2 cellular contexts compared by ENCODE assay signal in the genomic region with DNA sequence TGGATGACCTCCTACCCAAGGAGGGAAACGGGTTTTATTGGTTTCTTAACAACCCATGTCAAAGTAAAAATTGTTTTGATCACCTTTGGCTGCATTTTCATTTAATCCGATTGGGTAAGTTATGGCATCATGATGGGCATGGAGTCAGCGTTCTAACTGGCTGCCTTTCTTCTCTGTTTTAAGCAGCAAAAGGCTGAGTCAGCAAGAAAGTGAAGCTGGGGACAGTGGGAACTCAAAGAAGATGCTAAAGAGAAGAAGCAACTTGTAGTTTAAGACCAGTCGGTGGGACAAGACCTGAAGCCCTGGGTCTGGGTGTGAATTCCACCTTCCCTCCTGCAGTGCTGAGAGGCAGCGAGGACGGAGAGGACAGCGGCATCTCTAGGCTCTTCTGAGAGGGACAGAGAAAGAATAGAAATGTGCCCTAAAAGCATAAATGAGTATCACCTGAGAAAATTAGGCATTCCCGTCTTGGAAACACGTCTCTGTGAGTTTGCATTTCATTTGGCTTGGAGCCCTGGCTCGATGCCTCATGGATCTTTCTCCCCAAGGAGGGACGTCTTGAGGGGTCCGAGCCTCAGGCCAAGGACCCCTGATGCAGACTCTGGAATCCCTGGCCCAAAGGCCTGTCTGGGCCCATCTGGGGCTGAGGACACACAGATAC.
TF ChIP-seq lines count a peak whose summit lies in the region.

No MANE protein-coding gene starts in this region.

TF ChIP-seq in HepG2, 621 proteins besides CTCF, POLR2A, EP300 and RAD21 (continued from another document):
- TF ChIP-seq, protein P1, sequence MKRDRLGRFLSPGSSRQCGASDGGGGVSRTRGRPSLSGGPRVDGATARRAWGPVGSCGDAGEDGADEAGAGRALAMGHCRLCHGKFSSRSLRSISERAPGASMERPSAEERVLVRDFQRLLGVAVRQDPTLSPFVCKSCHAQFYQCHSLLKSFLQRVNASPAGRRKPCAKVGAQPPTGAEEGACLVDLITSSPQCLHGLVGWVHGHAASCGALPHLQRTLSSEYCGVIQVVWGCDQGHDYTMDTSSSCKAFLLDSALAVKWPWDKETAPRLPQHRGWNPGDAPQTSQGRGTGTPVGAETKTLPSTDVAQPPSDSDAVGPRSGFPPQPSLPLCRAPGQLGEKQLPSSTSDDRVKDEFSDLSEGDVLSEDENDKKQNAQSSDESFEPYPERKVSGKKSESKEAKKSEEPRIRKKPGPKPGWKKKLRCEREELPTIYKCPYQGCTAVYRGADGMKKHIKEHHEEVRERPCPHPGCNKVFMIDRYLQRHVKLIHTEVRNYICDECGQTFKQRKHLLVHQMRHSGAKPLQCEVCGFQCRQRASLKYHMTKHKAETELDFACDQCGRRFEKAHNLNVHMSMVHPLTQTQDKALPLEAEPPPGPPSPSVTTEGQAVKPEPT (CRISPR knock-in tag; IDR thresholded peaks at IDR 0.05; ENCODE audit: low read depth), result no peak

TF ChIP-seq in GM12878, 131 proteins besides CTCF, POLR2A, EP300 and RAD21 (continued from another document):
- TF ChIP-seq PBX3 (IDR thresholded peaks at IDR 0.05; ENCODE audit: insufficient replicate concordance, low read depth, low read length), result no peak
- no peak for TF ChIP-seq HDAC2 (IDR thresholded peaks at IDR 0.05)
- TF ChIP-seq, protein P2, sequence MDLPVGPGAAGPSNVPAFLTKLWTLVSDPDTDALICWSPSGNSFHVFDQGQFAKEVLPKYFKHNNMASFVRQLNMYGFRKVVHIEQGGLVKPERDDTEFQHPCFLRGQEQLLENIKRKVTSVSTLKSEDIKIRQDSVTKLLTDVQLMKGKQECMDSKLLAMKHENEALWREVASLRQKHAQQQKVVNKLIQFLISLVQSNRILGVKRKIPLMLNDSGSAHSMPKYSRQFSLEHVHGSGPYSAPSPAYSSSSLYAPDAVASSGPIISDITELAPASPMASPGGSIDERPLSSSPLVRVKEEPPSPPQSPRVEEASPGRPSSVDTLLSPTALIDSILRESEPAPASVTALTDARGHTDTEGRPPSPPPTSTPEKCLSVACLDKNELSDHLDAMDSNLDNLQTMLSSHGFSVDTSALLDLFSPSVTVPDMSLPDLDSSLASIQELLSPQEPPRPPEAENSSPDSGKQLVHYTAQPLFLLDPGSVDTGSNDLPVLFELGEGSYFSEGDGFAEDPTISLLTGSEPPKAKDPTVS (IDR thresholded peaks at IDR 0.05; ENCODE audit: low read depth, low read length), result no peak
- TF ChIP-seq, protein P3, sequence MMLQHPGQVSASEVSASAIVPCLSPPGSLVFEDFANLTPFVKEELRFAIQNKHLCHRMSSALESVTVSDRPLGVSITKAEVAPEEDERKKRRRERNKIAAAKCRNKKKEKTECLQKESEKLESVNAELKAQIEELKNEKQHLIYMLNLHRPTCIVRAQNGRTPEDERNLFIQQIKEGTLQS (IDR thresholded peaks at IDR 0.05; ENCODE audit: borderline replicate concordance, extremely low read depth, low read depth, low read length), result no peak
